19 cellular contexts compared by ENCODE assay signal in the genomic region with DNA sequence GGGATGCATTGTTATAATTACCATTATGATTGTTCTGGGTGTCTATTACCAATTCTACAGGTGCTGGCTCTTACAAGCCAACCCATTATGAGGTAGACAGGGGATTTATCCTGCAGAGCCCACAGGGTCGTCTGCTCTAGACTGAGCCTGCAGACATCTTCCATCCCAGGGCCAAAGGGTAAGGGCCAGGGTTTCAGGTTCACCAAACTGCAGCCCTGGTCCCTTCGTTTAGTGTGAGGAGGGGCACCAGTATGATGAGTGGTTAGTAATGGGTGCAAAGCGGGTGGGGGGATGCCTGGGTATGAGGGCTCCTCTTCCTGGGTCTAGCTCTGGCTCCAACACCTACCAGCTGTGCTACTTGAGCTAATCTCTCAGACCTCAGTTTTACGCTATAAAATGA. TPM values are rescaled to one million over a fixed set of nuclear protein-coding genes. Genes with fewer than 3 reads are reported as not detected.
A peak's percentile ranks its signal among the peaks of the same experiment; 100 is the strongest.
DNase-seq lines count a peak whose midpoint lies in the region; ATAC-seq and TF ChIP-seq lines count a peak whose summit lies in the region.
"Had no signal": no experiment of that assay in that cellular context is flagged by ENCODE, and none has a peak within 500 bp of the region (broad histone marks: within the 10 kb centered on the region; RNA-seq: fewer than 3 reads in every experiment).

No MANE protein-coding gene starts in this region.

- in situ Hi-C loops in GM13976 (cut with MboI; ENCODE audit: low sequenced_read_pairs, unreplicated experiment), result no loop called here

- intact Hi-C loops in natural killer cell (cut with micrococcal nuclease), result loop anchor here (5.0 kb wide), 4 partner anchors 48 to 388 kb away; a partner anchor contains a TSS

- TF ChIP-seq CTCF in natural killer cell (IDR thresholded peaks at IDR 0.05), result no peak
- TF ChIP-seq CTCF in RWPE2 (IDR thresholded peaks at IDR 0.05; ENCODE audit: poor library complexity, severe bottlenecking), result no peak
- no peak for TF ChIP-seq CTCF in neural crest cell (conservative IDR thresholded peaks at IDR 0.05)
- TF ChIP-seq CTCF in GM13976 (IDR thresholded peaks at IDR 0.05; ENCODE audit: borderline replicate concordance, control extremely low read depth, extremely low read depth, insufficient read depth, missing control alignments), result no peak

- no peak overlapping the region for H3K4me3 ChIP-seq in RWPE2 (ENCODE audit: severe bottlenecking)
- H3K4me3 ChIP-seq: SJSA1, skin epidermis, testis had no signal

- no peaks in the 10 kb centered on the region for H3K36me3 ChIP-seq in RWPE2 (ENCODE audit: low read depth)
- H3K36me3 ChIP-seq: BE2C had no signal

- no peak for ATAC-seq in natural killer cell treated with Interleukin-12 subunit alpha and Interleukin-12 subunit beta and Interleukin-15 and Interleukin-18, amount 100 ng/mL, for 72 hours
- ATAC-seq in natural killer cell (no peak), RWPE2 (ENCODE audit: low read depth) (no peak), GM21526 (IDR thresholded peaks at IDR 0.05; ENCODE audit: low FRiP score, unreplicated experiment) (no peak)

- no peaks in the 10 kb centered on the region for H3K27me3 ChIP-seq in RWPE2 (ENCODE audit: insufficient read depth, poor library complexity, severe bottlenecking)
- H3K27me3 ChIP-seq: dorsolateral prefrontal cortex, SJSA1, testis had no signal

- H3K9me3 ChIP-seq in RWPE2 (ENCODE audit: severe bottlenecking), result no peaks in the 10 kb centered on the region
- H3K9me3 ChIP-seq: BE2C, SJSA1, testis had no signal

- no peaks in the 10 kb centered on the region for H3K36me3 Mint-ChIP-seq in natural killer cell treated with Interleukin-12 subunit alpha and Interleukin-12 subunit beta and Interleukin-15 and Interleukin-18, amount 100 ng/mL, for 72 hours
- H3K36me3 Mint-ChIP-seq in natural killer cell, result no peaks in the 10 kb centered on the region
- H3K36me3 Mint-ChIP-seq in neural crest cell (ENCODE audit: low read depth), result no peaks in the 10 kb centered on the region
- H3K36me3 Mint-ChIP-seq in activated naive CD8-positive, alpha-beta T cell treated with anti-CD3 and anti-CD28 coated beads for 36 hours, result peaks cover 18% of the 10 kb centered on the region

- H3K27me3 Mint-ChIP-seq in natural killer cell treated with Interleukin-12 subunit alpha and Interleukin-12 subunit beta and Interleukin-15 and Interleukin-18, amount 100 ng/mL, for 72 hours, result no peaks in the 10 kb centered on the region
- H3K27me3 Mint-ChIP-seq in natural killer cell (ENCODE audit: low read depth in 2 of 2) (no peaks in the 10 kb centered on the region), neural crest cell (ENCODE audit: low read depth) (no peaks in the 10 kb centered on the region)
- H3K27me3 Mint-ChIP-seq in activated naive CD8-positive, alpha-beta T cell treated with anti-CD3 and anti-CD28 coated beads for 36 hours, result no peaks in the 10 kb centered on the region

- H3K9me3 Mint-ChIP-seq in natural killer cell treated with Interleukin-12 subunit alpha and Interleukin-12 subunit beta and Interleukin-15 and Interleukin-18, amount 100 ng/mL, for 72 hours, result no peaks in the 10 kb centered on the region
- H3K9me3 Mint-ChIP-seq in natural killer cell, result no peaks in the 10 kb centered on the region
- no peaks in the 10 kb centered on the region for H3K9me3 Mint-ChIP-seq in neural crest cell
- no peaks in the 10 kb centered on the region for H3K9me3 Mint-ChIP-seq in activated naive CD8-positive, alpha-beta T cell treated with anti-CD3 and anti-CD28 coated beads for 36 hours
- H3K9me3 Mint-ChIP-seq: activated naive CD8-positive, alpha-beta T cell treated with anti-CD3 and anti-CD28 coated beads, Interleukin-2, amount 10 ng/mL, durations not matched to agents 7 days and 5 days had no signal

- peak overlapping the region; percentile 48 for H3K27ac ChIP-seq in RWPE2 (ENCODE audit: poor library complexity, severe bottlenecking)
- H3K27ac ChIP-seq: SJSA1 had no signal

- peak overlapping the region; percentile 72 to 90 for H3K27ac Mint-ChIP-seq in natural killer cell treated with Interleukin-12 subunit alpha and Interleukin-12 subunit beta and Interleukin-15 and Interleukin-18, amount 100 ng/mL, for 72 hours
- H3K27ac Mint-ChIP-seq in natural killer cell, result no peak overlapping the region
- no peak overlapping the region for H3K27ac Mint-ChIP-seq in neural crest cell (ENCODE audit: unreplicated experiment)
- no peak overlapping the region for H3K27ac Mint-ChIP-seq in activated naive CD8-positive, alpha-beta T cell treated with anti-CD3 and anti-CD28 coated beads for 36 hours

- H3K4me3 Mint-ChIP-seq in natural killer cell treated with Interleukin-12 subunit alpha and Interleukin-12 subunit beta and Interleukin-15 and Interleukin-18, amount 100 ng/mL, for 72 hours, result no peak overlapping the region
- H3K4me3 Mint-ChIP-seq in natural killer cell (no peak overlapping the region), neural crest cell (peak overlapping the region; percentile 17)
- no peak overlapping the region for H3K4me3 Mint-ChIP-seq in activated naive CD8-positive, alpha-beta T cell treated with anti-CD3 and anti-CD28 coated beads for 36 hours

- peaks cover 36% of the 10 kb centered on the region for H3K4me1 ChIP-seq in RWPE2 (ENCODE audit: insufficient read depth, poor library complexity, severe bottlenecking)
- H3K4me1 ChIP-seq: BE2C had no signal

- no peak for DNase-seq in natural killer cell treated with Interleukin-12 subunit alpha and Interleukin-12 subunit beta and Interleukin-15 and Interleukin-18, amount 100 ng/mL, for 72 hours (ENCODE audit: low spot score)
- DNase-seq in natural killer cell (no peak), RWPE2 (ENCODE audit: low spot score) (no peak), neural crest cell (ENCODE audit: low read depth, low spot score) (no peak), NCI-H524 treated with DMSO at 0.1 percent for 48 hours (lab: John Stamatoyannopoulos, UW) (no peak), GM13976 (ENCODE audit: low spot score) (no peak)
- no peak for DNase-seq in activated naive CD8-positive, alpha-beta T cell treated with anti-CD3 and anti-CD28 coated beads for 36 hours
- DNase-seq: activated naive CD8-positive, alpha-beta T cell treated with anti-CD3 and anti-CD28 coated beads, Interleukin-2, amount 10 ng/mL, durations not matched to agents 7 days and 5 days; BE2C; IMR-90; NCI-H187 treated with DMSO at 0.1 percent for 48 hours; NCI-H524; T-helper 9 cell; testis had no signal

- H3K4me1 Mint-ChIP-seq in natural killer cell treated with Interleukin-12 subunit alpha and Interleukin-12 subunit beta and Interleukin-15 and Interleukin-18, amount 100 ng/mL, for 72 hours (ENCODE audit: low read depth in 2 of 2), result peaks cover 60 to 61% of the 10 kb centered on the region in 2 donors
- H3K4me1 Mint-ChIP-seq in natural killer cell (peaks cover 48 to 49% of the 10 kb centered on the region in 2 donors), neural crest cell (peaks cover 44% of the 10 kb centered on the region)
- H3K4me1 Mint-ChIP-seq in activated naive CD8-positive, alpha-beta T cell treated with anti-CD3 and anti-CD28 coated beads for 36 hours, result peaks cover 54% of the 10 kb centered on the region

RNA-seq across cellular contexts. Expression of a gene that starts 1.2 kb away (rescaled TPM):
- 100 to 1,000 TPM in 1 of 2 donors, 10 to 100 TPM in 1; 81.4 to 115 TPM for total RNA-seq in natural killer cell treated with Interleukin-12 subunit alpha and Interleukin-12 subunit beta and Interleukin-15 and Interleukin-18, amount 100 ng/mL, for 72 hours
- total RNA-seq in natural killer cell (100 to 1,000 TPM in 2 of 3 donors, 10 to 100 TPM in 1; 90.9 to 117 (median 114) TPM), neural crest cell (12.0 and 12.9 TPM in 2 replicates)
- total RNA-seq in activated naive CD8-positive, alpha-beta T cell treated with anti-CD3 and anti-CD28 coated beads for 36 hours, result 10 to 100 TPM; 59.5 to 61.7 TPM

RNA-seq across cellular contexts. Expression of a gene that starts 30.2 kb away (rescaled TPM):
- under 1 TPM in 1 of 2 donors, not detected in 1; 0.64 TPM for total RNA-seq in natural killer cell treated with Interleukin-12 subunit alpha and Interleukin-12 subunit beta and Interleukin-15 and Interleukin-18, amount 100 ng/mL, for 72 hours
- total RNA-seq in natural killer cell (not detected), neural crest cell (0.21 TPM in 1 of 2 replicates, not detected in the other)
- under 1 TPM in 1 of 2 experiments, not detected in 1; 0.16 TPM for total RNA-seq in activated naive CD8-positive, alpha-beta T cell treated with anti-CD3 and anti-CD28 coated beads for 36 hours
- total RNA-seq: IMR-90, osteocyte, SJSA1 had no signal

Comparison
In these comparisons a context has a peak if more than half of its experiments do, and no peak if none do; other contexts are left out.
1. H3K27ac Mint-ChIP-seq: peak in natural killer cell treated with Interleukin-12 subunit alpha and Interleukin-12 subunit beta and Interleukin-15 and Interleukin-18, amount 100 ng/mL, for 72 hours (2 of 2); none in natural killer cell (0 of 2), neural crest cell (single experiment) and activated naive CD8-positive, alpha-beta T cell treated with anti-CD3 and anti-CD28 coated beads for 36 hours (single experiment).